Comparison of ENCODE assay signal across 9 cellular contexts in genomic region chr2:198913394-198914152, GRCh38.
A peak's percentile ranks its signal among the peaks of the same experiment; 100 is the strongest.
DNase-seq lines count a peak whose midpoint lies in the region; ATAC-seq and TF ChIP-seq lines count a peak whose summit lies in the region.
"Had no signal": no experiment of that assay in that cellular context is flagged by ENCODE, and none has a peak within 500 bp of the region (broad histone marks: within the 10 kb centered on the region; RNA-seq: fewer than 3 reads in every experiment).

No MANE protein-coding gene starts in this region.

- H4K20me1 ChIP-seq in GM23248 (ENCODE audit: insufficient read depth) = no peaks in the 10 kb centered on the region

- TF ChIP-seq CTCF in lung (IDR thresholded peaks at IDR 0.05; ENCODE audit: control extremely low read depth, extremely low read depth) = no peak

- H3K4me3 ChIP-seq in GM23248 (no peak overlapping the region), lung (no peak overlapping the region)
- H3K4me3 ChIP-seq in effector memory CD4-positive, alpha-beta T cell (ENCODE audit: insufficient read depth, low read depth, low read length, poor library complexity, severe bottlenecking) = no peak overlapping the region

- no peaks in the 10 kb centered on the region for H3K9me2 ChIP-seq in GM23248 (ENCODE audit: insufficient read depth)

- H3K9ac ChIP-seq in GM23248 = no peak overlapping the region

- DNase-seq in GM23248 (peak; percentile 35), lung (ENCODE audit: low spot score) (no peak), cerebellar nuclear complex (lab: John Stamatoyannopoulos, UW) (no peak)
- no peak for DNase-seq in activated CD8-positive, alpha-beta memory T cell treated with anti-CD3 and anti-CD28 coated beads, Interleukin-2, amount 50 U/mL, for 48 hours
- no peak for DNase-seq in effector memory CD4-positive, alpha-beta T cell
- DNase-seq in activated CD4-positive, CD25-positive, alpha-beta regulatory T cell treated with anti-CD3 and anti-CD28 coated beads, Interleukin-2, amount 50 U/mL, for 72 hours = no peak
- DNase-seq: NCI-H2171 treated with DMSO at 0.1 percent for 48 hours had no signal

- no peaks in the 10 kb centered on the region for H3F3A ChIP-seq in GM23248 (ENCODE audit: insufficient read depth)

- H3K27ac ChIP-seq in GM23248 (no peak overlapping the region), lung (ENCODE audit: low read depth in 1 of 2, low read length in 1 of 2) (no peak overlapping the region)
- no peak overlapping the region for H3K27ac ChIP-seq in effector memory CD4-positive, alpha-beta T cell (ENCODE audit: insufficient read depth, low read length, poor library complexity, severe bottlenecking)

- H3K36me3 ChIP-seq in GM23248 (ENCODE audit: low read depth) (no peaks in the 10 kb centered on the region), lung (ENCODE audit: control insufficient read depth in 2 of 2, insufficient read depth in 2 of 2, low read length in 2 of 2) (no peaks in the 10 kb centered on the region)
- no peaks in the 10 kb centered on the region for H3K36me3 ChIP-seq in effector memory CD4-positive, alpha-beta T cell (ENCODE audit: control insufficient read depth, insufficient read depth, low read length)

- ATAC-seq in GM18868 (IDR thresholded peaks at IDR 0.05; ENCODE audit: unreplicated experiment) (peak; percentile 96), HG03521 (IDR thresholded peaks at IDR 0.05; ENCODE audit: unreplicated experiment) (peak; percentile 99), lung (ENCODE audit: insufficient read depth, low FRiP score) (peak; percentile 16)

- H2AFZ ChIP-seq in GM23248 = no peak overlapping the region

- H3K4me2 ChIP-seq in GM23248 (ENCODE audit: unreplicated experiment) = no peak overlapping the region

- H3K4me1 ChIP-seq in GM23248 (ENCODE audit: insufficient read depth) (no peaks in the 10 kb centered on the region), lung (ENCODE audit: control insufficient read depth in 2 of 2, insufficient read depth in 2 of 2, low read length in 2 of 2) (no peaks in the 10 kb centered on the region)
- H3K4me1 ChIP-seq in effector memory CD4-positive, alpha-beta T cell (ENCODE audit: control insufficient read depth, insufficient read depth, low read length, poor library complexity, severe bottlenecking) = no peaks in the 10 kb centered on the region

- in situ Hi-C loops in GM23248 (cut with MboI) = no loop called here

- H3K27me3 ChIP-seq in GM23248 (replicated peaks; ENCODE audit: insufficient read depth) = no peaks in the 10 kb centered on the region
- H3K27me3 ChIP-seq in lung (ENCODE audit: control insufficient read depth, insufficient read depth) = no peaks in the 10 kb centered on the region
- no peaks in the 10 kb centered on the region for H3K27me3 ChIP-seq in effector memory CD4-positive, alpha-beta T cell (replicated peaks; ENCODE audit: control insufficient read depth, insufficient read depth, low read length, poor library complexity, severe bottlenecking)

- no peaks in the 10 kb centered on the region for H3K79me2 ChIP-seq in GM23248 (ENCODE audit: insufficient read depth)

- no peaks in the 10 kb centered on the region for H3K9me3 ChIP-seq in GM23248 (ENCODE audit: low read depth)
- H3K9me3 ChIP-seq in lung (ENCODE audit: control insufficient read depth in 2 of 2, insufficient read depth in 1 of 2, low read length in 1 of 2) = no peaks in the 10 kb centered on the region
- no peaks in the 10 kb centered on the region for H3K9me3 ChIP-seq in effector memory CD4-positive, alpha-beta T cell (ENCODE audit: control insufficient read depth, low read length)

Comparison
In these comparisons a context has a peak if more than half of its experiments do, and no peak if none do; other contexts are left out.
1. ATAC-seq: peak in every context shown above with its lines; median percentile 99 in HG03521; 96 in GM18868; 16 in lung.